30 cellular contexts compared by ENCODE assay signal in the genomic region with DNA sequence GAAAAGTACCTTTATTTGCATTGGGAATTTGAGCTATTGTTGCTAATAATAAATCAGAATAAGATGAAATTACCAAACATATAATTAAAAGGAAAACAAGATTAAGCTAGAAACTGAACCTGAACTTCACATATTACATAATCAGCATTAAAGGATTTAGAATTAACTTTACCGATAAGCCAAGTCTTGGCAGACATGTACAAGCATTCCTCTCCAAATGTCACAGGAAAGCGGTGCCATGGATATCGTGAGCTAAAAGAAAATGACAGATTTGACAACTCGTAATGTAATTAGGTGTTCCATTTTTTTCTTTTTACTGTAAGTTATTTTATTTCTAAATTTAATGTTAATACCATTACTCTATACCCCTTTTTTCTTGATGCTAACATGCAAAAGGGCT. TPM values are rescaled to one million over a fixed set of nuclear protein-coding genes. Genes with fewer than 3 reads are reported as not detected.
"Had no signal": no experiment of that assay in that cellular context is flagged by ENCODE, and none has a peak within 500 bp of the region (broad histone marks: within the 10 kb centered on the region; RNA-seq: fewer than 3 reads in every experiment).

No MANE protein-coding gene starts in this region.

- H3K4me1 Mint-ChIP-seq: natural killer cell; nephron; stimulated activated effector memory CD8-positive, alpha-beta T cell treated with anti-CD3 and anti-CD28 coated beads, Interleukin-12 subunit alpha, Interleukin-12 subunit beta, amount 100 ng/mL, for 72 hours had no signal

- H3K4me1 ChIP-seq: parathyroid adenoma, psoas muscle, right lobe of liver, sigmoid colon, thyroid gland, tibial nerve, vagina had no signal

- H3K4me2 ChIP-seq: neural progenitor cell had no signal

- H2AFZ ChIP-seq: neural progenitor cell, parathyroid adenoma had no signal

- H3K36me3 Mint-ChIP-seq: neural progenitor cell had no signal

- H3K9ac ChIP-seq: neural progenitor cell, parathyroid adenoma had no signal

- DNase-seq: natural killer cell; occipital lobe; ovary; posterior cingulate gyrus; psoas muscle; retina; right cardiac atrium; right lobe of liver; sigmoid colon; small intestine; stimulated activated CD4-positive, alpha-beta T cell treated with anti-CD3 and anti-CD28 coated beads, Interleukin-15, amount 100 ng/mL, for 24 hours; stimulated activated CD4-positive, alpha-beta T cell treated with anti-CD3 and anti-CD28 coated beads, Interleukin-2, amount 100 ng/mL, for 24 hours; stimulated activated CD4-positive, alpha-beta T cell treated with anti-CD3 and anti-CD28 coated beads, Interleukin-2, amount 100 ng/mL, for 48 hours; stimulated activated CD4-positive, alpha-beta T cell treated with anti-CD3 and anti-CD28 coated beads, Interleukin-4, amount 100 ng/mL, for 24 hours; stimulated activated naive B cell treated with anti-CD40 and anti-IgM and Interleukin-4, amounts not matched to agents 10 μg/mL and 1 μg/mL and 100 μg/mL, for 72 hours; stimulated activated naive CD4-positive, alpha-beta T cell treated with Interleukin-2 at 50 U/mL for 16 hours; stomach; thyroid gland; trophoblast cell; upper lobe of left lung had no signal

- H3K36me3 ChIP-seq: neural progenitor cell, ovary, right lobe of liver, sigmoid colon, stomach, thoracic aorta, thyroid gland, tibial nerve, upper lobe of left lung, vagina had no signal

- H3K27ac ChIP-seq: neural progenitor cell, ovary, parathyroid adenoma, psoas muscle, right lobe of liver, sigmoid colon, stomach, thoracic aorta, thyroid gland, tibial nerve, upper lobe of left lung, vagina had no signal

- H3K27ac Mint-ChIP-seq: natural killer cell; nephron; neural progenitor cell; progenitor cell of endocrine pancreas; stimulated activated effector memory CD8-positive, alpha-beta T cell treated with anti-CD3 and anti-CD28 coated beads, Interleukin-12 subunit alpha, Interleukin-12 subunit beta, amount 100 ng/mL, for 72 hours; stimulated activated naive CD8-positive, alpha-beta T cell treated with anti-CD3 and anti-CD28 coated beads, Interleukin-15, Interleukin-2, amounts not matched to agents 100 ng/mL and 50 ng/mL, for 24 hours had no signal

- H3K27me3 ChIP-seq: neural progenitor cell, ovary, right lobe of liver, sigmoid colon, stomach, thyroid gland, tibial nerve, upper lobe of left lung, vagina had no signal

- H3K9me3 ChIP-seq: ovary, psoas muscle, right lobe of liver, sigmoid colon, stomach, thoracic aorta, thyroid gland, tibial nerve, upper lobe of left lung, vagina had no signal

- H3K79me2 ChIP-seq: parathyroid adenoma had no signal

- H3K9me3 Mint-ChIP-seq: natural killer cell; nephron; neural progenitor cell; stimulated activated effector memory CD8-positive, alpha-beta T cell treated with anti-CD3 and anti-CD28 coated beads, Interleukin-12 subunit alpha, Interleukin-12 subunit beta, amount 100 ng/mL, for 72 hours; stimulated activated naive B cell treated with anti-CD40 and anti-IgM and Interleukin-4, amounts not matched to agents 10 μg/mL and 1 μg/mL and 100 μg/mL, for 72 hours; stimulated activated naive CD8-positive, alpha-beta T cell treated with anti-CD3 and anti-CD28 coated beads, Interleukin-15, Interleukin-2, amounts not matched to agents 100 ng/mL and 50 ng/mL, for 24 hours had no signal

- H3K27me3 Mint-ChIP-seq: progenitor cell of endocrine pancreas; stimulated activated naive B cell treated with anti-CD40 and anti-IgM and Interleukin-4, amounts not matched to agents 10 μg/mL and 1 μg/mL and 100 μg/mL, for 72 hours; stimulated activated naive CD8-positive, alpha-beta T cell treated with anti-CD3 and anti-CD28 coated beads, Interleukin-15, Interleukin-2, amounts not matched to agents 100 ng/mL and 50 ng/mL, for 24 hours had no signal

- H3K4me3 Mint-ChIP-seq: natural killer cell; nephron; neural progenitor cell; stimulated activated effector memory CD8-positive, alpha-beta T cell treated with anti-CD3 and anti-CD28 coated beads, Interleukin-12 subunit alpha, Interleukin-12 subunit beta, amount 100 ng/mL, for 72 hours; stimulated activated naive B cell treated with anti-CD40 and anti-IgM and Interleukin-4, amounts not matched to agents 10 μg/mL and 1 μg/mL and 100 μg/mL, for 72 hours; stimulated activated naive CD8-positive, alpha-beta T cell treated with anti-CD3 and anti-CD28 coated beads, Interleukin-15, Interleukin-2, amounts not matched to agents 100 ng/mL and 50 ng/mL, for 24 hours had no signal

- ATAC-seq: natural killer cell; psoas muscle; right cardiac atrium; right lobe of liver; stimulated activated effector memory CD8-positive, alpha-beta T cell treated with anti-CD3 and anti-CD28 coated beads, Interleukin-12 subunit alpha, Interleukin-12 subunit beta, amount 100 ng/mL, for 72 hours; stimulated activated naive B cell treated with anti-CD40 and anti-IgM and Interleukin-4, amounts not matched to agents 10 μg/mL and 1 μg/mL and 100 μg/mL, for 72 hours had no signal

- H3K4me3 ChIP-seq: neural progenitor cell, ovary, psoas muscle, right lobe of liver, sigmoid colon, stomach, thoracic aorta, thyroid gland, tibial nerve, upper lobe of left lung, vagina had no signal

RNA-seq across cellular contexts. Expression of a gene that starts 51.5 kb away (rescaled TPM):
- polyA plus RNA-seq: neural cell had no signal

RNA-seq across cellular contexts. Expression of a gene that starts 55.1 kb away (rescaled TPM):
- polyA plus RNA-seq: neural cell had no signal
